ENCODE assay signal across 7 cellular contexts in genomic region chr9:75087279-75087823, GRCh38. TPM values are rescaled to one million over a fixed set of nuclear protein-coding genes. Genes with fewer than 3 reads are reported as not detected.
A peak's percentile ranks its signal among the peaks of the same experiment; 100 is the strongest.
DNase-seq lines count a peak whose midpoint lies in the region; ATAC-seq, FAIRE-seq and TF ChIP-seq lines count a peak whose summit lies in the region.

No MANE protein-coding gene starts in this region.

- dilution Hi-C loops in endothelial cell of umbilical vein (cut with MboI; ENCODE audit: extremely low pct_ligation_motif_present, low sequenced_read_pairs): no loop called here

- ATAC-seq in naive B cell (ENCODE audit: low read depth in 2 of 2) (no peak), upper lobe of left lung (ENCODE audit: low FRiP score in 2 of 2) (peak in 1 of 2 donors; percentile 21)

- H2AFZ ChIP-seq in GM23248 (peak overlapping the region; percentile 95), MM.1S (ENCODE audit: low read length) (peak overlapping the region; percentile 60), endothelial cell of umbilical vein (ENCODE audit: low read depth, low read length) (peak overlapping the region; percentile 91)

- no peak for TF ChIP-seq POLR2A in endothelial cell of umbilical vein (IDR thresholded peaks at IDR 0.05; ENCODE audit: low read depth, low read length)
- TF ChIP-seq POLR2A in upper lobe of left lung (IDR thresholded peaks at IDR 0.05): no peak

- peak overlapping the region; percentile 59 for H3K27ac ChIP-seq in GM23248
- peak overlapping the region; percentile 98 for H3K27ac ChIP-seq in MM.1S (ENCODE audit: low read length)
- H3K27ac ChIP-seq in endothelial cell of umbilical vein (ENCODE audit: insufficient read depth, low read depth, low read length): peak overlapping the region; percentile 83
- H3K27ac ChIP-seq in upper lobe of left lung: peak overlapping the region; percentile 93 to 99 (median 98)

- H3K27ac Mint-ChIP-seq in naive B cell: peak overlapping the region; percentile 72 to 93 (median 88)

- H3K9me3 ChIP-seq in GM23248 (ENCODE audit: low read depth): no peaks in the 10 kb centered on the region
- H3K9me3 ChIP-seq in MM.1S (replicated peaks; ENCODE audit: insufficient read depth, low read length): no peaks in the 10 kb centered on the region
- H3K9me3 ChIP-seq in endothelial cell of umbilical vein (replicated peaks; ENCODE audit: control insufficient read depth, insufficient read depth, low read length): no peaks in the 10 kb centered on the region
- no peaks in the 10 kb centered on the region for H3K9me3 ChIP-seq in upper lobe of left lung

- TF ChIP-seq CTCF in GM12875 (IDR thresholded peaks at IDR 0.05; ENCODE audit: borderline replicate concordance, insufficient read depth, low read depth, low read length): no peak
- TF ChIP-seq CTCF in MM.1S (IDR thresholded peaks at IDR 0.05; ENCODE audit: low read length): no peak
- TF ChIP-seq CTCF in endothelial cell of umbilical vein (IDR thresholded peaks at IDR 0.05; ENCODE audit: extremely low read depth in 1 of 2, insufficient read depth in 1 of 2, low read depth in 1 of 2, low read length in 2 of 2): no peak
- no peak for TF ChIP-seq CTCF in upper lobe of left lung (IDR thresholded peaks at IDR 0.05)

- DNase-seq in GM23248 (peak; percentile 78), MM.1S (peak; percentile 83), endothelial cell of umbilical vein (ENCODE audit: low read depth, low spot score) (peak; percentile 75), naive B cell (peak; percentile 7), upper lobe of left lung (peak in 1 of 2 donors; percentile 54)
- DNase-seq in activated CD4-positive, alpha-beta T cell treated with anti-CD3 and anti-CD28 coated beads, Interleukin-2, amount 50 U/mL, for 1 hour: peak; percentile 39

- intact Hi-C loops in endothelial cell of umbilical vein (cut with micrococcal nuclease): loop anchor here (1.0 to 5.0 kb wide), 3 partner anchors 99 to 150 kb away; partner anchors contain the start of gene C9orf40

- peak overlapping the region; percentile 69 for H3K4me2 ChIP-seq in GM23248 (ENCODE audit: unreplicated experiment)
- H3K4me2 ChIP-seq in MM.1S (ENCODE audit: low read depth, low read length): peak overlapping the region; percentile 73
- H3K4me2 ChIP-seq in endothelial cell of umbilical vein (ENCODE audit: insufficient read depth, low read length): peak overlapping the region; percentile 53

- no peaks in the 10 kb centered on the region for H3K36me3 ChIP-seq in GM23248 (ENCODE audit: low read depth)
- no peaks in the 10 kb centered on the region for H3K36me3 ChIP-seq in MM.1S (replicated peaks; ENCODE audit: insufficient read depth, low read length)
- peaks cover 0 to 5% of the 10 kb centered on the region in 2 experiments for H3K36me3 ChIP-seq in endothelial cell of umbilical vein (ENCODE audit: control insufficient read depth in 2 of 2, extremely low read depth in 1 of 2, insufficient read depth in 2 of 2, low read length in 2 of 2)
- no peaks in the 10 kb centered on the region for H3K36me3 ChIP-seq in upper lobe of left lung

- POLR2A ChIA-PET in endothelial cell of umbilical vein (lab: Charles Lee): interaction anchor here (0.7 to 2.0 kb wide), 5 partner anchors 14 to 83 kb away, joined by 3 to 11 read pairs (median 3); no protein-coding TSS in a partner anchor

- 1 to 2% methylated on average over 20 of the region's 20 CpGs for WGBS in GM23248 (ENCODE audit: low coverage in 1 of 2, low lambda C conversion rate in 2 of 2, missing lambda C conversion rate in 2 of 2), 2 experiments
- WGBS in upper lobe of left lung, 2 donors: 1 to 3% methylated on average over 20 of the region's 20 CpGs

- no peaks in the 10 kb centered on the region for H3K36me3 Mint-ChIP-seq in naive B cell

- H3K4me1 Mint-ChIP-seq in naive B cell: peaks cover 32 to 45% (median 36%) of the 10 kb centered on the region in 3 donors

- H4K20me1 ChIP-seq in GM23248 (ENCODE audit: insufficient read depth) (no peaks in the 10 kb centered on the region), MM.1S (ENCODE audit: insufficient read depth, low read length) (no peaks in the 10 kb centered on the region), endothelial cell of umbilical vein (replicated peaks; ENCODE audit: control insufficient read depth, extremely low read depth, insufficient read depth, low read length) (peaks cover 2% of the 10 kb centered on the region)

- H3K4me3 ChIP-seq in GM12875 (ENCODE audit: low read depth, low read length): peak overlapping the region; percentile 96
- peak overlapping the region; percentile 84 for H3K4me3 ChIP-seq in GM23248
- H3K4me3 ChIP-seq in MM.1S (ENCODE audit: low read length): peak overlapping the region; percentile 88
- peak overlapping the region; percentile 64 to 87 (median 79) for H3K4me3 ChIP-seq in endothelial cell of umbilical vein (replicated peaks in 1 of 3; ENCODE audit: insufficient read depth in 1 of 3, low read depth in 1 of 3, low read length in 3 of 3)
- peak overlapping the region; percentile 59 to 88 (median 70) for H3K4me3 ChIP-seq in upper lobe of left lung

- H3K9me1 ChIP-seq in endothelial cell of umbilical vein (replicated peaks; ENCODE audit: control insufficient read depth, extremely low read depth, insufficient read depth, low read length): no peaks in the 10 kb centered on the region

- H3K4me1 ChIP-seq in GM23248 (ENCODE audit: insufficient read depth): peaks cover 21% of the 10 kb centered on the region
- H3K4me1 ChIP-seq in MM.1S (ENCODE audit: low read length): peaks cover 20% of the 10 kb centered on the region
- H3K4me1 ChIP-seq in endothelial cell of umbilical vein (ENCODE audit: control insufficient read depth, extremely low read depth, insufficient read depth, low read length): peaks cover 23% of the 10 kb centered on the region
- H3K4me1 ChIP-seq in upper lobe of left lung: peaks cover 53 to 73% (median 55%) of the 10 kb centered on the region in 4 donors

- H3K27me3 ChIP-seq in GM23248 (replicated peaks; ENCODE audit: insufficient read depth): no peaks in the 10 kb centered on the region
- no peaks in the 10 kb centered on the region for H3K27me3 ChIP-seq in MM.1S (replicated peaks; ENCODE audit: insufficient read depth, low read length)
- no peaks in the 10 kb centered on the region for H3K27me3 ChIP-seq in endothelial cell of umbilical vein (ENCODE audit: control insufficient read depth in 2 of 2, insufficient read depth in 2 of 2, low read length in 2 of 2)
- H3K27me3 ChIP-seq in upper lobe of left lung: no peaks in the 10 kb centered on the region

- CTCF ChIA-PET in endothelial cell of umbilical vein (lab: Charles Lee): interaction anchor here (0.7 to 4.2 kb wide), 14 partner anchors 10 to 314 kb away, joined by 3 to 24 read pairs (median 4); partner anchors contain the start of genes C9orf40 and CARNMT1

- H3K9ac ChIP-seq in GM23248 (peak overlapping the region; percentile 83), MM.1S (ENCODE audit: low read length) (peak overlapping the region; percentile 99), endothelial cell of umbilical vein (replicated peaks; ENCODE audit: extremely low read depth, insufficient read depth, low read length) (peak overlapping the region; percentile 90)

- peak overlapping the region; percentile 81 to 100 (median 94) for H3K4me3 Mint-ChIP-seq in naive B cell

- no TSS peak for BruUV-seq in endothelial cell of umbilical vein (replicated peaks; lab: Mats Ljungman, UMichigan)

- no peaks in the 10 kb centered on the region for H3K27me3 Mint-ChIP-seq in naive B cell

- H3K79me2 ChIP-seq in GM23248 (ENCODE audit: insufficient read depth): peaks cover 45% of the 10 kb centered on the region
- peaks cover 63% of the 10 kb centered on the region for H3K79me2 ChIP-seq in MM.1S (ENCODE audit: low read length)
- peaks cover 37% of the 10 kb centered on the region for H3K79me2 ChIP-seq in endothelial cell of umbilical vein (ENCODE audit: control insufficient read depth, insufficient read depth, low read length)

- no peaks in the 10 kb centered on the region for H3K9me3 Mint-ChIP-seq in naive B cell

- 0 out of 2 replicates have a peak, but pooled peaks cover 7% of the 10 kb centered on the region for H3F3A ChIP-seq in GM23248 (ENCODE audit: insufficient read depth)
- peaks cover 27% of the 10 kb centered on the region for H3F3A ChIP-seq in MM.1S (ENCODE audit: insufficient read depth, low read length)

- H3K9me2 ChIP-seq in GM23248 (ENCODE audit: insufficient read depth): no peaks in the 10 kb centered on the region
- no peaks in the 10 kb centered on the region for H3K9me2 ChIP-seq in MM.1S (replicated peaks; ENCODE audit: insufficient read depth, low read length)

- in situ Hi-C loops in GM23248 (cut with MboI): no loop called here

- TF ChIP-seq EP300 in upper lobe of left lung (IDR thresholded peaks at IDR 0.05): no peak

- peak; percentile 84 for FAIRE-seq in endothelial cell of umbilical vein (lab: Jason Lieb, UNC)

RNA-seq across cellular contexts. Expression of gene NMRK1, which starts 0.6 kb away (rescaled TPM):
- total RNA-seq in GM23248 (2014; rRNA removed; shearing (Covaris generic)): 14.4 and 16.6 TPM in 2 replicates
- polyA plus RNA-seq in GM23248 (2016; fragmentation: Nextera tagmentation; extraction: Ambion mirVana) (25.8 and 29.2 TPM in 2 replicates), endothelial cell of umbilical vein (17.4 and 24.3 TPM in 2 replicates), naive B cell (ENCODE audit: low read depth in 6 of 6) (10 to 100 TPM in 5 of 6 donors, 1 to 10 TPM in 1; 9.4 to 33.5 (median 13.8) TPM)
- total RNA-seq in endothelial cell of umbilical vein (32.6 and 36.5 TPM in 2 replicates), upper lobe of left lung (10 to 100 TPM; 17.5 to 46.6 (median 27.3) TPM)
- 22.9 and 29.4 TPM in 2 replicates for polyA plus RNA-seq in endothelial cell of umbilical vein (2011; cell fraction: cytosol; rRNA removed)
- 66.4 and 72.0 TPM in 2 replicates for polyA plus RNA-seq in endothelial cell of umbilical vein (2011; cell fraction: nucleus; rRNA removed)
- polyA plus RNA-seq in endothelial cell of umbilical vein (2012): 12.1 and 17.9 TPM in 2 replicates
- 8.5 and 11.4 TPM in 2 replicates for polyA minus RNA-seq in endothelial cell of umbilical vein
- polyA minus RNA-seq in endothelial cell of umbilical vein (2011; cell fraction: cytosol; rRNA and poly(A)+ RNA removed): 3.9 TPM
- polyA minus RNA-seq in endothelial cell of umbilical vein (2011; cell fraction: nucleus; rRNA and poly(A)+ RNA removed): 16.8 and 22.8 TPM in 2 replicates

RNA-seq across cellular contexts. Expression of gene OSTF1, which starts 1.0 kb away (rescaled TPM):
- 34.9 and 42.4 TPM in 2 replicates for total RNA-seq in GM23248 (2014; rRNA removed; shearing (Covaris generic))
- polyA plus RNA-seq in GM23248 (2016; fragmentation: Nextera tagmentation; extraction: Ambion mirVana) (65.6 and 70.9 TPM in 2 replicates), endothelial cell of umbilical vein (20.8 and 23.5 TPM in 2 replicates), naive B cell (ENCODE audit: low read depth in 6 of 6) (100 to 1,000 TPM; 161 to 268 (median 200) TPM)
- total RNA-seq in endothelial cell of umbilical vein (70.9 and 73.6 TPM in 2 replicates), upper lobe of left lung (10 to 100 TPM; 17.8 to 84.9 (median 48.9) TPM)
- polyA plus RNA-seq in endothelial cell of umbilical vein (2011; cell fraction: cytosol; rRNA removed): 34.0 and 35.4 TPM in 2 replicates
- polyA plus RNA-seq in endothelial cell of umbilical vein (2011; cell fraction: nucleus; rRNA removed): 21.6 and 22.7 TPM in 2 replicates
- 83.2 and 84.4 TPM in 2 replicates for polyA plus RNA-seq in endothelial cell of umbilical vein (2012)
- polyA minus RNA-seq in endothelial cell of umbilical vein: 39.7 and 46.3 TPM in 2 replicates
- polyA minus RNA-seq in endothelial cell of umbilical vein (2011; cell fraction: cytosol; rRNA and poly(A)+ RNA removed): 22.7 TPM
- 15.8 and 20.4 TPM in 2 replicates for polyA minus RNA-seq in endothelial cell of umbilical vein (2011; cell fraction: nucleus; rRNA and poly(A)+ RNA removed)

RNA-seq across cellular contexts. Expression of gene CARNMT1, which starts 59.3 kb away (rescaled TPM):
- 27.5 and 60.2 TPM in 2 replicates for total RNA-seq in GM23248 (2014; rRNA removed; shearing (Covaris generic))
- polyA plus RNA-seq in GM23248 (2016; fragmentation: Nextera tagmentation; extraction: Ambion mirVana): 18.1 and 20.4 TPM in 2 replicates
- 15.0 and 19.6 TPM in 2 replicates for total RNA-seq in endothelial cell of umbilical vein
- 3.5 and 3.7 TPM in 2 replicates for polyA plus RNA-seq in endothelial cell of umbilical vein
- 3.2 and 3.6 TPM in 2 replicates for polyA plus RNA-seq in endothelial cell of umbilical vein (2011; cell fraction: cytosol; rRNA removed)
- polyA plus RNA-seq in endothelial cell of umbilical vein (2011; cell fraction: nucleus; rRNA removed): 2.9 and 4.7 TPM in 2 replicates
- 10.1 and 12.6 TPM in 2 replicates for polyA plus RNA-seq in endothelial cell of umbilical vein (2012)
- 5.2 and 6.8 TPM in 2 replicates for polyA minus RNA-seq in endothelial cell of umbilical vein
- polyA minus RNA-seq in endothelial cell of umbilical vein (2011; cell fraction: cytosol; rRNA and poly(A)+ RNA removed): 8.7 TPM
- polyA minus RNA-seq in endothelial cell of umbilical vein (2011; cell fraction: nucleus; rRNA and poly(A)+ RNA removed): 5.8 and 6.5 TPM in 2 replicates
- polyA plus RNA-seq in naive B cell (ENCODE audit: low read depth in 6 of 6): 10 to 100 TPM in 2 of 6 donors, 1 to 10 TPM in 4; 8.5 to 13.7 (median 9.2) TPM
- 10 to 100 TPM; 11.5 to 34.5 (median 17.7) TPM for total RNA-seq in upper lobe of left lung
